19 cellular contexts compared by ENCODE assay signal in the genomic region with DNA sequence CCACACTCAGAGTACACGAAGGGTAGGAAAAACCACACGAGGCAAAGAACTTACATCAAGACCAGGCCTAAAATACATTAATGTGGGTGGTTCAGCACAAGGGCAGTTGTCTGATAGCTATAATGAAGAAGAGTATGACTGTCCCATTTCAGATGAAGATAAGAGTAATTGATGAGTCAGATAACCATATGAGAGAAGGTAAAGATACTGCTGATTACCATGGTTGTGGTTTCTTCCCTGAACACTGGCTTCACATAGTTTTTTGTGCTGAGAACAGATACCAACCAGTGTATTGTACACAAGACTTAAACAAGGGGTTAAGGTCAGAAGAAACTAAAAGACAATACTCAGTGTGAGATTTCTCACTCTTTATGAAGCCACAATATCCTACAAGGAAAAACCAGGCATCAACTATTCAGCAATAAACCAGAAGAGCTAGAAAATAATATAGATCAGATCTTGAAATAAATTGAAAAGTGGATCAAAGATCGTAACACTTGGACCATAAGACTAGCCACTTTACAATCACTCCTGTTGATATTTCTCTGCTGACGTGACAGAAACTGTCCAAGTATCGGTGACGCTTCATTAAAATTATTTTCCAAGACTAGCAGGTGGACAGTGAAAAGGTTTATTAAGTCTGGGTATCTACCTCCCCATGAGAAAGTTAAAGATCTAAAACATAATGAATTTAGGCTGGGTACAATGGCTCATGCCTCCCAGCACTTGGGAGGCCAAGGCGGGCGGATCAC. TPM values are rescaled to one million over a fixed set of nuclear protein-coding genes. Genes with fewer than 3 reads are reported as not detected.
DNase-seq lines count a peak whose midpoint lies in the region; ATAC-seq, FAIRE-seq and TF ChIP-seq lines count a peak whose summit lies in the region.
"Had no signal": no experiment of that assay in that cellular context is flagged by ENCODE, and none has a peak within 500 bp of the region (broad histone marks: within the 10 kb centered on the region; RNA-seq: fewer than 3 reads in every experiment).

No MANE protein-coding gene starts in this region.

- peaks cover 30% of the 10 kb centered on the region for H3K36me3 Mint-ChIP-seq in T-helper 2 cell treated with Interferon-gamma antibody and Interleukin-4, amounts not matched to agents 5 μg/mL and 100 μg/mL, for 36 hours (ENCODE audit: low read depth)

- H3K27ac ChIP-seq in A549 (no peak overlapping the region), epithelial cell of prostate (peak overlapping the region; percentile 52)
- H3K27ac ChIP-seq: sigmoid colon had no signal

- CTCF ChIA-PET in A549 (lab: Yijun Ruan, JAX), result no interaction called here

- TF ChIP-seq CTCF in A549 (IDR thresholded peaks at IDR 0.05), result no peak

- WGBS in A549 (ENCODE audit: missing lambda C conversion rate), result 84% methylated on average over 8 of the region's 8 CpGs

- H3K9me3 ChIP-seq in A549 (no peaks in the 10 kb centered on the region), HAP-1 (no peaks in the 10 kb centered on the region)
- H3K9me3 ChIP-seq: sigmoid colon had no signal

- H3K4me3 ChIP-seq in A549 (no peak overlapping the region), HAP-1 (no peak overlapping the region)
- H3K4me3 ChIP-seq: sigmoid colon had no signal

- H3K27me3 Mint-ChIP-seq in T-helper 2 cell treated with Interferon-gamma antibody and Interleukin-4, amounts not matched to agents 5 μg/mL and 100 μg/mL, for 36 hours (ENCODE audit: low read depth), result no peaks in the 10 kb centered on the region
- H3K27me3 Mint-ChIP-seq: brain had no signal

- peaks cover 29% of the 10 kb centered on the region for H3K36me3 ChIP-seq in HAP-1 (replicated peaks)
- H3K36me3 ChIP-seq: sigmoid colon had no signal

- TF ChIP-seq EP300 in A549 (IDR thresholded peaks at IDR 0.05), result no peak

- H3K27ac Mint-ChIP-seq in T-helper 2 cell treated with Interferon-gamma antibody and Interleukin-4, amounts not matched to agents 5 μg/mL and 100 μg/mL, for 36 hours, result peak overlapping the region; percentile 41

- no peak for ATAC-seq in A549

- no peaks in the 10 kb centered on the region for H3K27me3 ChIP-seq in HAP-1 (ENCODE audit: low read depth)
- H3K27me3 ChIP-seq: sigmoid colon had no signal

- peaks cover 39% of the 10 kb centered on the region for H3K4me1 Mint-ChIP-seq in T-helper 2 cell treated with Interferon-gamma antibody and Interleukin-4, amounts not matched to agents 5 μg/mL and 100 μg/mL, for 36 hours (ENCODE audit: low read depth)

- no peak overlapping the region for H3K4me2 ChIP-seq in A549

- FAIRE-seq in A549 (lab: Jason Lieb, UNC) (no peak), frontal cortex (lab: Jason Lieb, UNC) (no peak)
- FAIRE-seq: TTC549 had no signal

- H3K4me3 Mint-ChIP-seq in T-helper 2 cell treated with Interferon-gamma antibody and Interleukin-4, amounts not matched to agents 5 μg/mL and 100 μg/mL, for 36 hours, result peak overlapping the region; percentile 50
- H3K4me3 Mint-ChIP-seq: brain had no signal

- H3K4me1 ChIP-seq in A549 (peaks cover 35% of the 10 kb centered on the region), HAP-1 (peaks cover 22% of the 10 kb centered on the region)

- no peak for DNase-seq in A549 (ENCODE audit: low read depth in 1 of 2, low spot score in 1 of 2)
- DNase-seq in ELR (ENCODE audit: low read depth), result peak; percentile 62
- DNase-seq in T-helper 2 cell treated with Interferon-gamma antibody and Interleukin-4, amounts not matched to agents 5 μg/mL and 100 μg/mL, for 36 hours (ENCODE audit: low spot score), result peak; percentile 19
- DNase-seq in epithelial cell of prostate (ENCODE audit: low read depth, low spot score), result peak; percentile 12
- DNase-seq in frontal cortex (ENCODE audit: low spot score in 2 of 2), result no peak
- no peak for DNase-seq in HAP-1 (ENCODE audit: low spot score in 2 of 2)
- DNase-seq in cerebellar cortex (ENCODE audit: low spot score), result no peak
- DNase-seq in retina, result no peak
- DNase-seq: activated CD8-positive, alpha-beta memory T cell treated with anti-CD3 and anti-CD28 coated beads, Interleukin-2, amount 50 U/mL, for 48 hours; C1 segment of cervical spinal cord; HCEC 1CT; kidney glomerular epithelial cell; NCI-H1417; NCI-H524; RPMI8226; sigmoid colon; substantia nigra had no signal

- H3K9me3 Mint-ChIP-seq in T-helper 2 cell treated with Interferon-gamma antibody and Interleukin-4, amounts not matched to agents 5 μg/mL and 100 μg/mL, for 36 hours, result no peaks in the 10 kb centered on the region
- H3K9me3 Mint-ChIP-seq: brain had no signal

- POLR2A ChIA-PET in A549 (lab: Yijun Ruan, JAX), result no interaction called here

- in situ Hi-C loops in HAP-1 (cut with MboI; ENCODE audit: low sequenced_read_pairs), result no loop called here

- no peak for TF ChIP-seq RAD21 in A549 (conservative IDR thresholded peaks at IDR 0.05 in 1 of 2, IDR thresholded peaks at IDR 0.05 in 1 of 2)

- no peak for TF ChIP-seq POLR2A in A549 (IDR thresholded peaks at IDR 0.05; ENCODE audit: low read length)

TF ChIP-seq in A549, 52 proteins besides CTCF, POLR2A, EP300 and RAD21:
- TF ChIP-seq RCOR1 (IDR thresholded peaks at IDR 0.05; ENCODE audit: low read depth, low read length) (no peak), HEYL (CRISPR knock-in tag; IDR thresholded peaks at IDR 0.05) (no peak), MAFK (IDR thresholded peaks at IDR 0.05; ENCODE audit: partially characterized antibody) (peak; percentile 22), NR3C1 (IDR thresholded peaks at IDR 0.05) (no peak), HOXB5 (CRISPR knock-in tag; IDR thresholded peaks at IDR 0.05) (no peak)

RNA-seq across cellular contexts. Expression of a gene that starts 28.6 kb away (rescaled TPM):
- polyA plus RNA-seq in A549 (2011; rRNA removed), result 55.3 and 64.0 TPM in 2 replicates
- polyA plus RNA-seq in A549 (2012; cell fraction: cytosol; rRNA removed), result 57.3 and 66.3 TPM in 2 replicates
- 67.7 and 77.6 TPM in 2 replicates for polyA plus RNA-seq in A549 (2012; cell fraction: nucleus; rRNA removed)
- polyA plus RNA-seq in A549 (2017; fragmentation: RNase III; extraction: RNeasy Plus Mini Kit Qiagen cat#74134 plus additional on column Dnase treatment), result 27.5 to 30.2 TPM (median 29.1 TPM) in 3 replicates
- polyA minus RNA-seq in A549 (2011; rRNA and poly(A)+ RNA removed), result 207 and 234 TPM in 2 replicates
- total RNA-seq in frontal cortex, result 123 TPM

Comparison
In these comparisons a context has a peak if more than half of its experiments do, and no peak if none do; other contexts are left out.
1. DNase-seq: peak in ELR (single experiment), T-helper 2 cell treated with Interferon-gamma antibody and Interleukin-4, amounts not matched to agents 5 μg/mL and 100 μg/mL, for 36 hours (single experiment) and epithelial cell of prostate (single experiment); none in A549 (0 of 2), frontal cortex (0 of 2), HAP-1 (0 of 2), cerebellar cortex (single experiment) and retina (single experiment).